ENCODE assay signal across 13 cellular contexts in the genomic region with DNA sequence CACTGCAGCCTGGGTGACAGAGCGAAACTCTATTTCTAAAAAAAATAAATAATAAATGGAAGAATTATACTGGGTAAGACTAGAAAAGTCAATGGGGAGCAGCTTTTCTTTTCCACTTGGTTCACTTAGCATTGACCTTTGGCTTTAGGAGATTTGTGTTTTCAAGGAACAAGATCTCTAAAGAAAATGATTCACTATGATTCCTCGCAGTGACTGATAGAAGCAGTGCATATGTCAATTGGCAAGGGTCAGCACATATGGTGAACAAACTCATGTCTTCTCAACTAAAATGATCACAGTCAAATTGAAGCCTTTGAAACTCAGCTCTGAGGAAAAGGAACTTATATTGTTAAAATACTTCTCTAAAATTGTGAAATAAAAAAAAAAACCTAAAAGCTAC.
"Had no signal": no experiment of that assay in that cellular context is flagged by ENCODE, and none has a peak within 500 bp of the region (broad histone marks: within the 10 kb centered on the region; RNA-seq: fewer than 3 reads in every experiment).

No MANE protein-coding gene starts in this region.

- H3K36me3 ChIP-seq: neural progenitor cell, stomach, upper lobe of left lung had no signal

- H3K4me1 ChIP-seq: neural progenitor cell, stomach, testis, upper lobe of left lung had no signal

- H3K9me3 Mint-ChIP-seq: neural progenitor cell had no signal

- DNase-seq: activated CD4-positive, CD25-positive, alpha-beta regulatory T cell treated with anti-CD3 and anti-CD28 coated beads, Interleukin-2, amount 50 U/mL, for 72 hours; activated CD8-positive, alpha-beta memory T cell treated with anti-CD3 and anti-CD28 coated beads for 24 hours; dorsolateral prefrontal cortex; erythroblast; islet precursor cell; midbrain; SK-N-SH; stomach; testis; upper lobe of left lung had no signal

- H3K36me3 Mint-ChIP-seq: neural progenitor cell had no signal

- H3K4me3 Mint-ChIP-seq: neural progenitor cell had no signal

- H3K4me3 ChIP-seq: dorsolateral prefrontal cortex, hepatocyte, neural progenitor cell, stomach, testis, upper lobe of left lung had no signal

- ATAC-seq: sciatic nerve had no signal

- H3K9me3 ChIP-seq: SK-N-SH, stomach, testis, upper lobe of left lung had no signal

- H3K27me3 ChIP-seq: dorsolateral prefrontal cortex, hepatocyte, neural progenitor cell, stomach, testis, upper lobe of left lung had no signal

- H3K27ac ChIP-seq: dorsolateral prefrontal cortex, hepatocyte, neural progenitor cell, stomach, testis, upper lobe of left lung had no signal

- H3K27ac Mint-ChIP-seq: neural progenitor cell had no signal
